In the genomic region with DNA sequence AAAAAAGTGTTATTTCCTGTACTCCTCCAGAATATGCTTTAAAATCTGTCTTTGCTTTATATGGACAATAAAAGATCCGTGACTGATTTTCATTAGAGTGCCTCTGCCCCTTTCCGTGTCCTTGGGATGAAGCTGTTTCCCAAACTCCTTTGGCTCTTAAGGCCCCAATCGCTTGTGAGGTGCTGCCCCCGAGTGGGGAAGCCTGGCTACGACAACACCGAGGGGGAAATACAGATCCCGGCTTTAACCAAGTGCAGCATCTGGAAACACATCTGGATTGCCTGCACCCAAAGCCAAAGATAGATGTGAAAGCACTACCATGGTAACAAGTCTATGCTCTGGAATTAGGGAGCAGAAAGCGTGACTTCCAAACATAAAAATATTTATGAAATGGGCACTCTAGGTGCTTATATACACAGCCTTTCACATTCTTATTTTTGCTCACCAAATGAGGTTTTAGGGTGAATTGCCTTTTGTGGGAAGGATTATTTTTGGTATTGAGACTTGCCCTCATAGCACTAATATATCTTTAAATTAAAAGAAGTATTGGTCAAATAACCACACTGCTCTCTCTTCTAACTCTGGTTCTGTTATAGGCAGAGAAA, we compare ENCODE assay signal across 1 cellular context.
TF ChIP-seq lines count a peak whose summit lies in the region.

No MANE protein-coding gene starts in this region.

TF ChIP-seq in HEK293, 187 proteins besides CTCF, POLR2A, EP300 and RAD21 (continued from another document):
- TF ChIP-seq, protein P1, sequence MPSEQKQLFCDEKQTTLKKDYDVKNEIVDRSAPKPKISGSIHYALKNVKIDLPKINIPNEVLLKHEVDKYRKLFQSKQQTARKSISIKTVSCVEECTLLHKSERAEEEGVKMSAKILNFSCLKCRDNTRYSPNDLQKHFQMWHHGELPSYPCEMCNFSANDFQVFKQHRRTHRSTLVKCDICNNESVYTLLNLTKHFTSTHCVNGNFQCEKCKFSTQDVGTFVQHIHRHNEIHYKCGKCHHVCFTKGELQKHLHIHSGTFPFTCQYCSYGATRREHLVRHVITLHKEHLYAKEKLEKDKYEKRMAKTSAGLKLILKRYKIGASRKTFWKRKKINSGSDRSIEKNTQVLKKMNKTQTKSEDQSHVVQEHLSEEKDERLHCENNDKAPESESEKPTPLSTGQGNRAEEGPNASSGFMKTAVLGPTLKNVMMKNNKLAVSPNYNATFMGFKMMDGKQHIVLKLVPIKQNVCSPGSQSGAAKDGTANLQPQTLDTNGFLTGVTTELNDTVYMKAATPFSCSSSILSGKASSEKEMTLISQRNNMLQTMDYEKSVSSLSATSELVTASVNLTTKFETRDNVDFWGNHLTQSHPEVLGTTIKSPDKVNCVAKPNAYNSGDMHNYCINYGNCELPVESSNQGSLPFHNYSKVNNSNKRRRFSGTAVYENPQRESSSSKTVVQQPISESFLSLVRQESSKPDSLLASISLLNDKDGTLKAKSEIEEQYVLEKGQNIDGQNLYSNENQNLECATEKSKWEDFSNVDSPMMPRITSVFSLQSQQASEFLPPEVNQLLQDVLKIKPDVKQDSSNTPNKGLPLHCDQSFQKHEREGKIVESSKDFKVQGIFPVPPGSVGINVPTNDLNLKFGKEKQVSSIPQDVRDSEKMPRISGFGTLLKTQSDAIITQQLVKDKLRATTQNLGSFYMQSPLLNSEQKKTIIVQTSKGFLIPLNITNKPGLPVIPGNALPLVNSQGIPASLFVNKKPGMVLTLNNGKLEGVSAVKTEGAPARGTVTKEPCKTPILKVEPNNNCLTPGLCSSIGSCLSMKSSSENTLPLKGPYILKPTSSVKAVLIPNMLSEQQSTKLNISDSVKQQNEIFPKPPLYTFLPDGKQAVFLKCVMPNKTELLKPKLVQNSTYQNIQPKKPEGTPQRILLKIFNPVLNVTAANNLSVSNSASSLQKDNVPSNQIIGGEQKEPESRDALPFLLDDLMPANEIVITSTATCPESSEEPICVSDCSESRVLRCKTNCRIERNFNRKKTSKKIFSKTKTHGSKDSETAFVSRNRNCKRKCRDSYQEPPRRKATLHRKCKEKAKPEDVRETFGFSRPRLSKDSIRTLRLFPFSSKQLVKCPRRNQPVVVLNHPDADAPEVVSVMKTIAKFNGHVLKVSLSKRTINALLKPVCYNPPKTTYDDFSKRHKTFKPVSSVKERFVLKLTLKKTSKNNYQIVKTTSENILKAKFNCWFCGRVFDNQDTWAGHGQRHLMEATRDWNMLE (tag by site-specific recombination; conservative IDR thresholded peaks at IDR 0.05; ENCODE audit: low read depth), result no peak
- peak; percentile 37; the same call in 1 of the 2 replicates for TF ChIP-seq ZBTB20 (tag by site-specific recombination; IDR thresholded peaks at IDR 0.05)
